34 cellular contexts compared by ENCODE assay signal in genomic region chr19:50678323-50678722, GRCh38. TPM values are rescaled to one million over a fixed set of nuclear protein-coding genes. Genes with fewer than 3 reads are reported as not detected.
"Had no signal": no experiment of that assay in that cellular context is flagged by ENCODE, and none has a peak within 500 bp of the region (broad histone marks: within the 10 kb centered on the region; RNA-seq: fewer than 3 reads in every experiment).

No MANE protein-coding gene starts in this region.

- H3K36me3 Mint-ChIP-seq: activated naive CD8-positive, alpha-beta T cell treated with anti-CD3 and anti-CD28 coated beads, Interleukin-2, amount 10 ng/mL, durations not matched to agents 7 days and 5 days; mesothelial cell of epicardium had no signal

- H3K27ac ChIP-seq: brain microvascular endothelial cell, coronary artery, gastroesophageal sphincter, pancreas, prostate gland, tibial nerve had no signal

- H3K9me3 ChIP-seq: pancreas, prostate gland had no signal

- H3K4me3 Mint-ChIP-seq: activated naive CD4-positive, alpha-beta T cell treated with anti-CD3 and anti-CD28 coated beads for 36 hours; activated naive CD8-positive, alpha-beta T cell treated with anti-CD3 and anti-CD28 coated beads, Interleukin-2, amount 10 ng/mL, durations not matched to agents 7 days and 5 days; effector memory CD8-positive, alpha-beta T cell; mesothelial cell of epicardium; naive thymus-derived CD4-positive, alpha-beta T cell; T-helper 2 cell treated with Interferon-gamma antibody and Interleukin-4, amounts not matched to agents 5 μg/mL and 100 μg/mL, for 36 hours had no signal

- H3K27me3 ChIP-seq: brain microvascular endothelial cell, tibial nerve had no signal

- H3K4me3 ChIP-seq: coronary artery, gastroesophageal sphincter, pancreas, prostate gland, smooth muscle cell, tibial nerve had no signal

- H3K27ac Mint-ChIP-seq: activated naive CD4-positive, alpha-beta T cell treated with anti-CD3 and anti-CD28 coated beads for 36 hours; activated naive CD8-positive, alpha-beta T cell treated with anti-CD3 and anti-CD28 coated beads, Interleukin-2, amount 10 ng/mL, durations not matched to agents 7 days and 5 days; mesothelial cell of epicardium; T-helper 2 cell treated with Interferon-gamma antibody and Interleukin-4, amounts not matched to agents 5 μg/mL and 100 μg/mL, for 36 hours had no signal

- H3K9me3 Mint-ChIP-seq: activated naive CD4-positive, alpha-beta T cell treated with anti-CD3 and anti-CD28 coated beads for 36 hours; activated naive CD8-positive, alpha-beta T cell treated with anti-CD3 and anti-CD28 coated beads, Interleukin-2, amount 10 ng/mL, durations not matched to agents 7 days and 5 days; mesothelial cell of epicardium; T-helper 2 cell treated with Interferon-gamma antibody and Interleukin-4, amounts not matched to agents 5 μg/mL and 100 μg/mL, for 36 hours had no signal

- H3K4me2 ChIP-seq: smooth muscle cell had no signal

- H3K4me1 ChIP-seq: pancreas, prostate gland, tibial nerve had no signal

- ATAC-seq: left colon had no signal

- H3K36me3 ChIP-seq: brain microvascular endothelial cell, gastroesophageal sphincter, pancreas, prostate gland, tibial nerve had no signal

- DNase-seq: activated CD4-positive, alpha-beta T cell treated with anti-CD3 and anti-CD28 coated beads for 4 hours; activated CD4-positive, alpha-beta T cell treated with anti-CD3 and anti-CD28 coated beads, Interleukin-2, amount 50 U/mL, for 4 hours; activated CD8-positive, alpha-beta memory T cell treated with anti-CD3 and anti-CD28 coated beads for 24 hours; activated effector memory CD4-positive, alpha-beta T cell treated with Interleukin-2 at 50 U/mL for 16 hours; activated naive CD4-positive, alpha-beta T cell treated with anti-CD3 and anti-CD28 coated beads for 36 hours; activated naive CD8-positive, alpha-beta T cell treated with anti-CD3 and anti-CD28 coated beads, Interleukin-2, amount 10 ng/mL, durations not matched to agents 7 days and 5 days; brain microvascular endothelial cell; effector memory CD8-positive, alpha-beta T cell; hippocampal formation; left colon; mammary epithelial cell; naive thymus-derived CD4-positive, alpha-beta T cell; nucleus accumbens; pancreas; retina; stimulated activated CD4-positive, alpha-beta T cell treated with anti-CD3 and anti-CD28 coated beads, Interleukin-1b, Interleukin-23, amount 100 ng/mL, for 48 hours; stimulated activated CD4-positive, alpha-beta T cell treated with anti-CD3 and anti-CD28 coated beads, Interleukin-4, amount 100 ng/mL, for 4 hours; stimulated activated CD8-positive, alpha-beta memory T cell treated with anti-CD3 and anti-CD28 coated beads, Interleukin-4, amount 100 ng/mL, for 48 hours; stimulated activated naive CD4-positive, alpha-beta T cell; T-helper 1 cell had no signal

- H3K4me1 Mint-ChIP-seq: mesothelial cell of epicardium had no signal

RNA-seq across cellular contexts. Expression of gene C19orf81, which starts 29.1 kb away (rescaled TPM):
- total RNA-seq: astrocyte, fibroblast of lung, fibroblast of villous mesenchyme, gastroesophageal sphincter, left colon, liver, mammary epithelial cell, temporal lobe, tibial nerve had no signal
- polyA plus RNA-seq: fibroblast of lung, keratinocyte, liver, mammary epithelial cell had no signal

RNA-seq across cellular contexts. Expression of gene SYT3, which starts 38.6 kb away (rescaled TPM):
- total RNA-seq: activated naive CD4-positive, alpha-beta T cell treated with anti-CD3 and anti-CD28 coated beads for 36 hours; astrocyte; cardiac septum; fibroblast of lung; fibroblast of villous mesenchyme; left colon; liver; mammary epithelial cell; tibial nerve had no signal
- polyA plus RNA-seq: fibroblast of lung, keratinocyte, liver, mammary epithelial cell had no signal

RNA-seq across cellular contexts. Expression of gene SHANK1, which starts 41.3 kb away (rescaled TPM):
- total RNA-seq: activated naive CD4-positive, alpha-beta T cell treated with anti-CD3 and anti-CD28 coated beads for 36 hours; activated naive CD8-positive, alpha-beta T cell treated with anti-CD3 and anti-CD28 coated beads, Interleukin-2, amount 10 ng/mL, durations not matched to agents 7 days and 5 days; astrocyte had no signal
- polyA plus RNA-seq: naive thymus-derived CD4-positive, alpha-beta T cell had no signal

RNA-seq across cellular contexts. Expression of gene CLEC11A, which starts 44.8 kb away (rescaled TPM):
- total RNA-seq: astrocyte had no signal
